8 cellular contexts compared by ENCODE assay signal in the genomic region with DNA sequence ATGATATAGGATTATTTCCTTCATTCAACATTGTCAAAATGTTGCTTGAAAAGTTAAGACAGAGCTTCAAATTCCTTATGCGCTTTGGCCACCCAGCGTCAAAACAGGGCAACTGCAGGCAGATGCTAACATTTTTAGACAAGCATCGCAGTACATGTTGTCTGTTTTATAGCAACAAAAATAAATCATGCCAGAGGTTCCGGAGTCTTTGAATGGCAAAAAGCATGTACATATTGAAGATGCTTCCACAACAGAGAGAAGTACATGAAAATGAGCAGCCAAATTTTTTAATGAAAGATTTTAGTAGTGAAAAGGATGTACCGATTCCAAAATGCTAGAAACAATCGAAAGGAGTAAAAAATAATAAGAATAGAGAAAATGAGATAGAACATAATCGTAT. TPM values are rescaled to one million over a fixed set of nuclear protein-coding genes. Genes with fewer than 3 reads are reported as not detected.
DNase-seq lines count a peak whose midpoint lies in the region; ATAC-seq, FAIRE-seq and TF ChIP-seq lines count a peak whose summit lies in the region.

No MANE protein-coding gene starts in this region.

- H3K27me3 Mint-ChIP-seq in activated naive CD4-positive, alpha-beta T cell treated with anti-CD3 and anti-CD28 coated beads for 36 hours (ENCODE audit: low read depth) = no peaks in the 10 kb centered on the region

- peak; percentile 28 to 71 for DNase-seq in A549 (ENCODE audit: low read depth in 1 of 2, low spot score in 1 of 2)
- peak; percentile 19 for DNase-seq in GM10266 (ENCODE audit: extremely low spot score)
- DNase-seq in NCI-H69 (lab: John Stamatoyannopoulos, UW) = peak; percentile 47
- DNase-seq in activated naive CD4-positive, alpha-beta T cell treated with anti-CD3 and anti-CD28 coated beads for 36 hours = peak; percentile 68
- DNase-seq in right cardiac atrium = peak; percentile 37 to 64 (median 64)
- DNase-seq in stimulated activated CD4-positive, alpha-beta T cell treated with anti-CD3 and anti-CD28 coated beads, Interleukin-4, amount 100 ng/mL, for 4 hours = peak; percentile 30 to 34

- no peak overlapping the region for H3K27ac Mint-ChIP-seq in activated naive CD4-positive, alpha-beta T cell treated with anti-CD3 and anti-CD28 coated beads for 36 hours

- H3K4me1 ChIP-seq in A549 (no peaks in the 10 kb centered on the region), right cardiac atrium (ENCODE audit: control insufficient read depth, insufficient read depth, low read length) (no peaks in the 10 kb centered on the region)

- CTCF ChIA-PET in A549 (lab: Yijun Ruan, JAX) = interaction anchor here (0.8 to 2.3 kb wide), 6 partner anchors 11 to 38 kb away, joined by 3 to 10 read pairs (median 3); a partner anchor contains a TSS
- CTCF ChIA-PET in activated naive CD4-positive, alpha-beta T cell treated with anti-CD3 and anti-CD28 coated beads for 36 hours (lab: Charles Lee) = interaction anchor here (0.5 to 1.5 kb wide), 9 partner anchors 9 to 430 kb away, joined by 3 to 8 read pairs (median 3); no protein-coding TSS in a partner anchor

- intact Hi-C loops in activated naive CD4-positive, alpha-beta T cell treated with anti-CD3 and anti-CD28 coated beads for 36 hours (cut with micrococcal nuclease) = no loop called here
- intact Hi-C loops in right cardiac atrium (cut with DNase I) = no loop called here

- H3K9me3 Mint-ChIP-seq in activated naive CD4-positive, alpha-beta T cell treated with anti-CD3 and anti-CD28 coated beads for 36 hours = peaks cover 5% of the 10 kb centered on the region

- no peaks in the 10 kb centered on the region for H3K9me3 ChIP-seq in A549
- no peaks in the 10 kb centered on the region for H3K9me3 ChIP-seq in right cardiac atrium (ENCODE audit: control insufficient read depth, low read length)

- ATAC-seq in A549 = peak; percentile 66 to 85; a peak in 4 of 6 replicates
- peak; percentile 73 for ATAC-seq in HG02623 (IDR thresholded peaks at IDR 0.05; ENCODE audit: unreplicated experiment)
- no peak for ATAC-seq in right cardiac atrium
- ATAC-seq in HG03460 (IDR thresholded peaks at IDR 0.05; ENCODE audit: unreplicated experiment) = no peak

- no peak for TF ChIP-seq POLR2A in A549 (IDR thresholded peaks at IDR 0.05; ENCODE audit: low read length)

- TF ChIP-seq CTCF in A549 (IDR thresholded peaks at IDR 0.05) (peak; percentile 52), GM10266 (IDR thresholded peaks at IDR 0.05; ENCODE audit: control insufficient read depth, insufficient read depth, low read depth, missing control alignments) (peak; percentile 79)

- peak overlapping the region; percentile 51 for H3K4me2 ChIP-seq in A549

- H3K27ac ChIP-seq in A549 (no peak overlapping the region), right cardiac atrium (ENCODE audit: low read length) (no peak overlapping the region)

- POLR2A ChIA-PET in A549 (lab: Yijun Ruan, JAX) = no interaction called here

- peak; percentile 33 to 62; a peak in 3 of 5 replicates for TF ChIP-seq RAD21 in A549 (conservative IDR thresholded peaks at IDR 0.05 in 1 of 2, IDR thresholded peaks at IDR 0.05 in 1 of 2)

- H3K27me3 ChIP-seq in right cardiac atrium (ENCODE audit: control insufficient read depth, insufficient read depth) = no peaks in the 10 kb centered on the region

- 24% methylated on average over 7 of the region's 7 CpGs for WGBS in A549 (ENCODE audit: missing lambda C conversion rate)
- WGBS in right cardiac atrium = 31% methylated on average over 7 of the region's 7 CpGs

- FAIRE-seq in A549 (lab: Jason Lieb, UNC) = no peak

- no peak overlapping the region for H3K4me3 ChIP-seq in A549
- H3K4me3 ChIP-seq in right cardiac atrium (ENCODE audit: low read length) = no peak overlapping the region

- H3K36me3 Mint-ChIP-seq in activated naive CD4-positive, alpha-beta T cell treated with anti-CD3 and anti-CD28 coated beads for 36 hours (ENCODE audit: low read depth) = no peaks in the 10 kb centered on the region

- TF ChIP-seq EP300 in A549 (IDR thresholded peaks at IDR 0.05) = no peak

- peaks cover 16% of the 10 kb centered on the region for H3K4me1 Mint-ChIP-seq in activated naive CD4-positive, alpha-beta T cell treated with anti-CD3 and anti-CD28 coated beads for 36 hours (ENCODE audit: low read depth)

- no peak overlapping the region for H3K4me3 Mint-ChIP-seq in activated naive CD4-positive, alpha-beta T cell treated with anti-CD3 and anti-CD28 coated beads for 36 hours

TF ChIP-seq in A549, 52 proteins besides CTCF, POLR2A, EP300 and RAD21:
- TF ChIP-seq FOSL2 (IDR thresholded peaks at IDR 0.05) (no peak), FOSL2 (CRISPR knock-in tag; IDR thresholded peaks at IDR 0.05) (no peak), POLR2AphosphoS2 (conservative IDR thresholded peaks at IDR 0.05; ENCODE audit: low read length) (no peak), HOXA7 (CRISPR knock-in tag; IDR thresholded peaks at IDR 0.05) (no peak), FOSB (CRISPR knock-in tag; IDR thresholded peaks at IDR 0.05) (no peak), CBX2 (IDR thresholded peaks at IDR 0.05; ENCODE audit: borderline replicate concordance, low read depth) (no peak), MAFK (IDR thresholded peaks at IDR 0.05; ENCODE audit: partially characterized antibody) (no peak)
- TF ChIP-seq, protein P1, sequence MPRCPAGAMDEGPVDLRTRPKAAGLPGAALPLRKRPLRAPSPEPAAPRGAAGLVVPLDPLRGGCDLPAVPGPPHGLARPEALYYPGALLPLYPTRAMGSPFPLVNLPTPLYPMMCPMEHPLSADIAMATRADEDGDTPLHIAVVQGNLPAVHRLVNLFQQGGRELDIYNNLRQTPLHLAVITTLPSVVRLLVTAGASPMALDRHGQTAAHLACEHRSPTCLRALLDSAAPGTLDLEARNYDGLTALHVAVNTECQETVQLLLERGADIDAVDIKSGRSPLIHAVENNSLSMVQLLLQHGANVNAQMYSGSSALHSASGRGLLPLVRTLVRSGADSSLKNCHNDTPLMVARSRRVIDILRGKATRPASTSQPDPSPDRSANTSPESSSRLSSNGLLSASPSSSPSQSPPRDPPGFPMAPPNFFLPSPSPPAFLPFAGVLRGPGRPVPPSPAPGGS (IDR thresholded peaks at IDR 0.05) = no peak

RNA-seq across cellular contexts. Expression of a gene that starts 49.8 kb away (rescaled TPM):
- polyA plus RNA-seq in A549 (2011; rRNA removed) = 56.4 and 67.6 TPM in 2 replicates
- polyA plus RNA-seq in A549 (2012; cell fraction: cytosol; rRNA removed) = 10.8 and 15.3 TPM in 2 replicates
- 12.8 and 14.6 TPM in 2 replicates for polyA plus RNA-seq in A549 (2012; cell fraction: nucleus; rRNA removed)
- 25.4 to 30.4 TPM (median 29.9 TPM) in 3 replicates for polyA plus RNA-seq in A549 (2017; fragmentation: RNase III; extraction: RNeasy Plus Mini Kit Qiagen cat#74134 plus additional on column Dnase treatment)
- 42.5 and 65.5 TPM in 2 replicates for polyA minus RNA-seq in A549 (2011; rRNA and poly(A)+ RNA removed)
- 10 to 100 TPM; 84.5 to 95.5 TPM for total RNA-seq in activated naive CD4-positive, alpha-beta T cell treated with anti-CD3 and anti-CD28 coated beads for 36 hours
- total RNA-seq in right cardiac atrium = 10 to 100 TPM; 44.1 to 65.7 (median 51.2) TPM
- polyA plus RNA-seq in right cardiac atrium = 38.0 TPM

Comparison
In these comparisons a context has a peak if more than half of its experiments do, and no peak if none do; other contexts are left out.
1. ATAC-seq: peak in A549 (2 of 2) and HG02623 (single experiment); none in right cardiac atrium (0 of 2) and HG03460 (single experiment).
2. Peak in every context shown above with its lines, with median percentiles within 50 percentile points of each other: DNase-seq.